ENCODE assay signal across 16 cellular contexts in the genomic region with DNA sequence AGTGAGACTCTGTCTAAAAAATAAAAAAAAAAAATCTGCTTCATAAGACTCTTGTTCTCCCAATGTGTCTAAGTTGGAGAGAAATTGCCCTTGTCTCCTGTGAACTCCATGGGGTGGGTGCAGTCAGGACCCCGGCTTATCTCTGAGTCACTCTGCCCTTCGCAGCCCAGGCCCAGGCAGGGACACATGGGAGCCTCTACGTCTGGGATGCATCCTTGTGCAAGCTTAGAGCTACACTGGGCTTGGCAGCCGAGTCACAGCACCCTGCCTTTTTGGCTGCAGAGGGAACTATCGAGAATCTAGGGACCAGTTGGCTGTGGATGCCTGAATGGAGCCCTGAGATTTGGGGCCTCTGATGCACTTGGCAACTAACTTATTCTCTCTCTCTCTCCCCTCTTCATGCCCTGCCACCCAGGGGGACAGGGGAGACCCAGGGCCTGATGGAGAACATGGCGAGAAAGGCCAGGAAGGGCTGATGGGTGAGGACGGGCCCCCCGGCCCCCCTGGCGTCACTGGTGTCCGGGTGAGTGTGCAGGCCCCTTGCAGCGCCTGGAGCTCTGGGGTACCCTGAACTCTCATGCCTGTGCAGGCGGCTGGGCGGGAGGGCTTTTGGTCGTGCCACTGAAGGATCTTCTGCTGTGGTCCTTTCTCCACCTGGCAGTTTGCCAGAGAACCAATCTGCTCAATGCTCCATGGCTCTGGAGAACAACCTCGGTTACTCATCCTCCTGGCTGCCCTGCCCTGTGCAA. TPM values are rescaled to one million over a fixed set of nuclear protein-coding genes. Genes with fewer than 3 reads are reported as not detected.
DNase-seq lines count a peak whose midpoint lies in the region; ATAC-seq and TF ChIP-seq lines count a peak whose summit lies in the region.
"Had no signal": no experiment of that assay in that cellular context is flagged by ENCODE, and none has a peak within 500 bp of the region (broad histone marks: within the 10 kb centered on the region; RNA-seq: fewer than 3 reads in every experiment).

No MANE protein-coding gene starts in this region.

- H3K4me1 ChIP-seq in right cardiac atrium (ENCODE audit: control insufficient read depth, insufficient read depth, low read length) = no peaks in the 10 kb centered on the region
- H3K4me1 ChIP-seq in suprapubic skin = peaks cover 32% of the 10 kb centered on the region
- H3K4me1 ChIP-seq: tibial nerve had no signal

- DNase-seq in activated naive CD4-positive, alpha-beta T cell treated with anti-CD3 and anti-CD28 coated beads, Interleukin-2, amount 50 U/mL, for 16 hours = peak; percentile 3
- no peak for DNase-seq in activated naive CD4-positive, alpha-beta T cell treated with Interleukin-2 at 50 U/mL for 16 hours
- DNase-seq in RPMI7951 (ENCODE audit: low read depth) = peak; percentile 35
- DNase-seq in right cardiac atrium = peak; percentile 20 to 76 (median 43)
- DNase-seq in suprapubic skin (ENCODE audit: low spot score in 2 of 2) = peak; percentile 54 to 70
- DNase-seq in nucleus accumbens (lab: John Stamatoyannopoulos, UW) = no peak
- no peak for DNase-seq in NCI-H2171 treated with DMSO at 0.1 percent for 48 hours (lab: John Stamatoyannopoulos, UW)
- DNase-seq: mesendoderm, NCI-H1417 treated with DMSO at 0.1 percent for 48 hours, NCI-H774 had no signal

- H3K27me3 ChIP-seq in right cardiac atrium (ENCODE audit: control insufficient read depth, insufficient read depth) (no peaks in the 10 kb centered on the region), suprapubic skin (no peaks in the 10 kb centered on the region)
- H3K27me3 ChIP-seq: neutrophil, SJSA1, tibial nerve had no signal

- ATAC-seq in right cardiac atrium (peak in 1 of 2 donors; percentile 41), HG03025 (IDR thresholded peaks at IDR 0.05; ENCODE audit: low FRiP score, unreplicated experiment) (no peak)

- H3K9me3 ChIP-seq in right cardiac atrium (ENCODE audit: control insufficient read depth, low read length) (no peaks in the 10 kb centered on the region), suprapubic skin (no peaks in the 10 kb centered on the region)
- H3K9me3 ChIP-seq: neutrophil, SJSA1, tibial nerve had no signal

- H3K4me3 ChIP-seq in right cardiac atrium (ENCODE audit: low read length) (no peak overlapping the region), suprapubic skin (no peak overlapping the region)
- H3K4me3 ChIP-seq: SJSA1, tibial nerve had no signal

- no peaks in the 10 kb centered on the region for H3K36me3 ChIP-seq in suprapubic skin
- H3K36me3 ChIP-seq: neutrophil, SJSA1 had no signal

- 87% methylated on average over 15 of the region's 15 CpGs for WGBS in right cardiac atrium
- 83% methylated on average over 15 of the region's 15 CpGs for WGBS in suprapubic skin

- TF ChIP-seq EP300 in suprapubic skin (IDR thresholded peaks at IDR 0.05) = no peak

- intact Hi-C loops in right cardiac atrium (cut with DNase I) = loop anchor here in 1 of 4 donors (10.0 kb wide), 1 partner anchor 121 kb away; the partner anchor contains the start of gene COL27A1

- TF ChIP-seq CTCF in suprapubic skin (IDR thresholded peaks at IDR 0.05) = no peak

- H3K27ac ChIP-seq in right cardiac atrium (ENCODE audit: low read length) = no peak overlapping the region
- no peak overlapping the region for H3K27ac ChIP-seq in suprapubic skin
- H3K27ac ChIP-seq: neutrophil, SJSA1, tibial nerve had no signal

- no peak for TF ChIP-seq POLR2A in suprapubic skin (IDR thresholded peaks at IDR 0.05)

RNA-seq across cellular contexts. Expression of gene ORM1, which starts 47.5 kb away (rescaled TPM):
- not detected in 2 replicates for total RNA-seq in RPMI7951 (2014; rRNA removed; shearing (Covaris generic))
- total RNA-seq in right cardiac atrium (1 to 10 TPM in 1 of 4 donors, not detected in 3; 2.7 TPM), suprapubic skin (10 to 100 TPM in 1 of 4 donors, not detected in 3; 59.2 TPM)
- 0.70 TPM for polyA plus RNA-seq in right cardiac atrium
- total RNA-seq: activated CD8-positive, alpha-beta memory T cell treated with anti-CD3 and anti-CD28 coated beads for 36 hours; epithelial cell of proximal tubule; SJSA1; tibial nerve had no signal

RNA-seq across cellular contexts. Expression of gene ORM2, which starts 54.2 kb away (rescaled TPM):
- not detected in 2 replicates for total RNA-seq in RPMI7951 (2014; rRNA removed; shearing (Covaris generic))
- total RNA-seq in right cardiac atrium = not detected
- polyA plus RNA-seq in right cardiac atrium = 0.27 TPM
- 1 to 10 TPM in 1 of 4 donors, not detected in 3; 9.5 TPM for total RNA-seq in suprapubic skin
- total RNA-seq: activated CD8-positive, alpha-beta memory T cell treated with anti-CD3 and anti-CD28 coated beads for 36 hours; epithelial cell of proximal tubule; SJSA1; tibial nerve had no signal

Comparison
In these comparisons a context has a peak if more than half of its experiments do, and no peak if none do; other contexts are left out.
1. DNase-seq: peak in activated naive CD4-positive, alpha-beta T cell treated with anti-CD3 and anti-CD28 coated beads, Interleukin-2, amount 50 U/mL, for 16 hours (single experiment), RPMI7951 (single experiment), right cardiac atrium (3 of 3) and suprapubic skin (2 of 2); none in activated naive CD4-positive, alpha-beta T cell treated with Interleukin-2 at 50 U/mL for 16 hours (single experiment), nucleus accumbens (0 of 56) and NCI-H2171 treated with DMSO at 0.1 percent for 48 hours (single experiment).